Comparison of ENCODE assay signal across 27 cellular contexts in genomic region chr7:43691611-43692010, GRCh38.
"Had no signal": no experiment of that assay in that cellular context is flagged by ENCODE, and none has a peak within 500 bp of the region (broad histone marks: within the 10 kb centered on the region; RNA-seq: fewer than 3 reads in every experiment).

No MANE protein-coding gene starts in this region.

- H3K4me3 Mint-ChIP-seq: activated naive CD8-positive, alpha-beta T cell; activated T-cell treated with anti-CD3 and anti-CD28 coated beads, Interleukin-2, amount 50 U/mL, for 4 hours; neural progenitor cell; stimulated activated memory B cell treated with anti-CD40 and anti-IgM and Interleukin-4, amounts not matched to agents 10 μg/mL and 1 μg/mL and 100 μg/mL, for 72 hours; WTC11 had no signal

- H3K27ac ChIP-seq: adrenal gland, ascending aorta, colonic mucosa, dorsolateral prefrontal cortex, lower lobe of right lung, neural progenitor cell, sigmoid colon, stomach, suprapubic skin, tibial nerve had no signal

- H3K4me2 ChIP-seq: neural progenitor cell, smooth muscle cell had no signal

- H3K9ac ChIP-seq: neural progenitor cell had no signal

- H3K4me1 ChIP-seq: ascending aorta, colonic mucosa, neural progenitor cell had no signal

- H3K27me3 Mint-ChIP-seq: activated naive CD8-positive, alpha-beta T cell; effector memory CD8-positive, alpha-beta T cell; naive thymus-derived CD4-positive, alpha-beta T cell; progenitor cell of endocrine pancreas; stimulated activated memory B cell treated with anti-CD40 and anti-IgM and Interleukin-4, amounts not matched to agents 10 μg/mL and 1 μg/mL and 100 μg/mL, for 72 hours had no signal

- H3K4me3 ChIP-seq: adrenal gland, ascending aorta, colonic mucosa, dorsolateral prefrontal cortex, lower lobe of right lung, neural progenitor cell, sigmoid colon, smooth muscle cell, stomach, suprapubic skin, tibial nerve had no signal

- H3K9me3 Mint-ChIP-seq: effector memory CD8-positive, alpha-beta T cell had no signal

- H3K9me3 ChIP-seq: adrenal gland, ascending aorta, colonic mucosa, lower lobe of right lung, sigmoid colon, stomach, suprapubic skin, tibial nerve had no signal

- H2AFZ ChIP-seq: neural progenitor cell had no signal

- DNase-seq: activated CD8-positive, alpha-beta memory T cell treated with anti-CD3 and anti-CD28 coated beads, Interleukin-2, amount 50 U/mL, for 48 hours; activated naive CD4-positive, alpha-beta T cell; activated T-cell treated with anti-CD3 and anti-CD28 coated beads, Interleukin-2, amount 50 U/mL, for 4 hours; adrenal gland; colonic mucosa; dorsolateral prefrontal cortex; effector memory CD8-positive, alpha-beta T cell; foreskin melanocyte; kidney; lower lobe of right lung; naive thymus-derived CD4-positive, alpha-beta T cell; retina; sigmoid colon; stimulated activated CD4-positive, alpha-beta T cell treated with anti-CD3 and anti-CD28 coated beads, Interleukin-15, amount 100 ng/mL, for 24 hours; stomach had no signal

- H3K27me3 ChIP-seq: adrenal gland, ascending aorta, colonic mucosa, dorsolateral prefrontal cortex, neural progenitor cell, sigmoid colon, stomach, suprapubic skin, tibial nerve had no signal

- ATAC-seq: activated T-cell treated with anti-CD3 and anti-CD28 coated beads, Interleukin-2, amount 50 U/mL, for 4 hours; effector memory CD8-positive, alpha-beta T cell; esophagus mucosa; left lobe of liver; lower lobe of right lung; naive thymus-derived CD4-positive, alpha-beta T cell; stimulated activated memory B cell treated with anti-CD40 and anti-IgM and Interleukin-4, amounts not matched to agents 10 μg/mL and 1 μg/mL and 100 μg/mL, for 72 hours; WTC11 had no signal

- H3K4me1 Mint-ChIP-seq: neural progenitor cell had no signal

- H3K27ac Mint-ChIP-seq: activated naive CD8-positive, alpha-beta T cell; activated T-helper 2 cell treated with anti-CD3 and anti-CD28 coated beads, Interferon-gamma antibody, Interleukin-2, Interleukin-4, amounts not matched to agents 10 μg/mL and 5 μg/mL and 100 μg/mL, durations not matched to agents 14 hours and 24 hours and 36 hours; neural progenitor cell; progenitor cell of endocrine pancreas; WTC11 had no signal

- H3K36me3 ChIP-seq: adrenal gland, ascending aorta, colonic mucosa, lower lobe of right lung, sigmoid colon, stomach, suprapubic skin, tibial nerve had no signal
